In genomic region chr18:12394428-12394827, GRCh38 we compare ENCODE assay signal across 10 cellular contexts. TPM values are rescaled to one million over a fixed set of nuclear protein-coding genes. Genes with fewer than 3 reads are reported as not detected.
DNase-seq lines count a peak whose midpoint lies in the region; ATAC-seq and TF ChIP-seq lines count a peak whose summit lies in the region.
"Had no signal": no experiment of that assay in that cellular context is flagged by ENCODE, and none has a peak within 500 bp of the region (broad histone marks: within the 10 kb centered on the region; RNA-seq: fewer than 3 reads in every experiment).

No MANE protein-coding gene starts in this region.

- no peaks in the 10 kb centered on the region for H3F3A ChIP-seq in OCI-LY1 (ENCODE audit: insufficient read depth, low read length)

- H3K4me1 ChIP-seq in OCI-LY1 (ENCODE audit: insufficient read depth, low read length, severe bottlenecking): peaks cover 9% of the 10 kb centered on the region
- H3K4me1 ChIP-seq in ascending aorta: no peaks in the 10 kb centered on the region

- no peak overlapping the region for H3K4me3 Mint-ChIP-seq in activated naive CD4-positive, alpha-beta T cell treated with anti-CD3 and anti-CD28 coated beads, Interleukin-2, amount 10 ng/mL, durations not matched to agents 7 days and 5 days
- H3K4me3 Mint-ChIP-seq in stimulated activated effector memory CD8-positive, alpha-beta T cell treated with anti-CD3 and anti-CD28 coated beads, Interleukin-12 subunit alpha, Interleukin-12 subunit beta, amount 100 ng/mL, for 72 hours: no peak overlapping the region
- H3K4me3 Mint-ChIP-seq: activated naive CD4-positive, alpha-beta T cell treated with anti-CD3 and anti-CD28 coated beads, Interleukin-2, amount 50 U/mL, for 24 hours had no signal

- H2AFZ ChIP-seq in OCI-LY1 (ENCODE audit: low read length): no peak overlapping the region

- no peak overlapping the region for H3K9ac ChIP-seq in OCI-LY1 (ENCODE audit: low read length)

- no peaks in the 10 kb centered on the region for H3K4me1 Mint-ChIP-seq in activated naive CD4-positive, alpha-beta T cell treated with anti-CD3 and anti-CD28 coated beads, Interleukin-2, amount 10 ng/mL, durations not matched to agents 7 days and 5 days
- no peaks in the 10 kb centered on the region for H3K4me1 Mint-ChIP-seq in stimulated activated effector memory CD8-positive, alpha-beta T cell treated with anti-CD3 and anti-CD28 coated beads, Interleukin-12 subunit alpha, Interleukin-12 subunit beta, amount 100 ng/mL, for 72 hours
- H3K4me1 Mint-ChIP-seq: activated naive CD4-positive, alpha-beta T cell treated with anti-CD3 and anti-CD28 coated beads, Interleukin-2, amount 50 U/mL, for 24 hours had no signal

- no peak overlapping the region for H3K4me2 ChIP-seq in OCI-LY1 (ENCODE audit: low read length)

- no peak overlapping the region for H3K27ac ChIP-seq in OCI-LY1 (ENCODE audit: low read depth, low read length, poor library complexity, severe bottlenecking)
- no peak overlapping the region for H3K27ac ChIP-seq in ascending aorta

- H3K36me3 ChIP-seq in OCI-LY1 (ENCODE audit: insufficient read depth, low read length) (no peaks in the 10 kb centered on the region), ascending aorta (no peaks in the 10 kb centered on the region)

- no peaks in the 10 kb centered on the region for H3K36me3 Mint-ChIP-seq in activated naive CD4-positive, alpha-beta T cell treated with anti-CD3 and anti-CD28 coated beads, Interleukin-2, amount 10 ng/mL, durations not matched to agents 7 days and 5 days
- no peaks in the 10 kb centered on the region for H3K36me3 Mint-ChIP-seq in activated naive CD4-positive, alpha-beta T cell treated with anti-CD3 and anti-CD28 coated beads, Interleukin-2, amount 50 U/mL, for 72 hours
- no peaks in the 10 kb centered on the region for H3K36me3 Mint-ChIP-seq in stimulated activated effector memory CD8-positive, alpha-beta T cell treated with anti-CD3 and anti-CD28 coated beads, Interleukin-12 subunit alpha, Interleukin-12 subunit beta, amount 100 ng/mL, for 72 hours
- H3K36me3 Mint-ChIP-seq: activated naive CD4-positive, alpha-beta T cell treated with anti-CD3 and anti-CD28 coated beads, Interleukin-2, amount 50 U/mL, for 24 hours had no signal

- peak; percentile 81 for TF ChIP-seq CTCF in OCI-LY1 (IDR thresholded peaks at IDR 0.05; ENCODE audit: low read length)
- peak; percentile 61 for TF ChIP-seq CTCF in epithelial cell of proximal tubule (conservative IDR thresholded peaks at IDR 0.05; ENCODE audit: low read depth, low read length)
- TF ChIP-seq CTCF in ascending aorta (IDR thresholded peaks at IDR 0.05): peak in 1 of 3 experiments; percentile 5

- intact Hi-C loops in ascending aorta (cut with DNase I): loop anchor here (5.0 kb wide), 1 partner anchor 68 kb away; no protein-coding TSS in a partner anchor

- H3K9me3 ChIP-seq in OCI-LY1 (ENCODE audit: low read length): no peaks in the 10 kb centered on the region
- no peaks in the 10 kb centered on the region for H3K9me3 ChIP-seq in ascending aorta

- no peaks in the 10 kb centered on the region for H3K9me3 Mint-ChIP-seq in activated naive CD4-positive, alpha-beta T cell treated with anti-CD3 and anti-CD28 coated beads, Interleukin-2, amount 10 ng/mL, durations not matched to agents 7 days and 5 days
- H3K9me3 Mint-ChIP-seq in activated naive CD4-positive, alpha-beta T cell treated with anti-CD3 and anti-CD28 coated beads, Interleukin-2, amount 50 U/mL, for 72 hours: no peaks in the 10 kb centered on the region
- no peaks in the 10 kb centered on the region for H3K9me3 Mint-ChIP-seq in stimulated activated effector memory CD8-positive, alpha-beta T cell treated with anti-CD3 and anti-CD28 coated beads, Interleukin-12 subunit alpha, Interleukin-12 subunit beta, amount 100 ng/mL, for 72 hours
- H3K9me3 Mint-ChIP-seq: activated naive CD4-positive, alpha-beta T cell treated with anti-CD3 and anti-CD28 coated beads, Interleukin-2, amount 50 U/mL, for 24 hours had no signal

- H3K27ac Mint-ChIP-seq in activated naive CD4-positive, alpha-beta T cell treated with anti-CD3 and anti-CD28 coated beads, Interleukin-2, amount 10 ng/mL, durations not matched to agents 7 days and 5 days: no peak overlapping the region
- no peak overlapping the region for H3K27ac Mint-ChIP-seq in activated naive CD4-positive, alpha-beta T cell treated with anti-CD3 and anti-CD28 coated beads, Interleukin-2, amount 50 U/mL, for 72 hours
- no peak overlapping the region for H3K27ac Mint-ChIP-seq in stimulated activated effector memory CD8-positive, alpha-beta T cell treated with anti-CD3 and anti-CD28 coated beads, Interleukin-12 subunit alpha, Interleukin-12 subunit beta, amount 100 ng/mL, for 72 hours
- H3K27ac Mint-ChIP-seq: activated naive CD4-positive, alpha-beta T cell treated with anti-CD3 and anti-CD28 coated beads, Interleukin-2, amount 50 U/mL, for 24 hours had no signal

- H3K27me3 Mint-ChIP-seq in activated naive CD4-positive, alpha-beta T cell treated with anti-CD3 and anti-CD28 coated beads, Interleukin-2, amount 10 ng/mL, durations not matched to agents 7 days and 5 days: peaks cover 39% of the 10 kb centered on the region

- DNase-seq in activated naive CD4-positive, alpha-beta T cell treated with anti-CD3 and anti-CD28 coated beads, Interleukin-2, amount 10 ng/mL, durations not matched to agents 7 days and 5 days: peak; percentile 29
- no peak for DNase-seq in activated naive CD4-positive, alpha-beta T cell treated with anti-CD3 and anti-CD28 coated beads, Interleukin-2, amount 50 U/mL, for 72 hours (ENCODE audit: low spot score in 2 of 2)
- no peak for DNase-seq in epithelial cell of proximal tubule (ENCODE audit: low read depth)
- no peak for DNase-seq in stimulated activated effector memory CD8-positive, alpha-beta T cell treated with anti-CD3 and anti-CD28 coated beads, Interleukin-12 subunit alpha, Interleukin-12 subunit beta, amount 100 ng/mL, for 72 hours (ENCODE audit: low spot score in 2 of 2)
- DNase-seq in ascending aorta (ENCODE audit: low spot score in 2 of 2): no peak
- DNase-seq in dedifferentiated amniotic fluid mesenchymal stem cell (ENCODE audit: extremely low spot score): no peak
- DNase-seq: NK-92 treated with Interleukin-12 subunit alpha and Interleukin-12 subunit beta, amount 100 ng/mL, for 24 hours had no signal

- no peaks in the 10 kb centered on the region for H4K20me1 ChIP-seq in OCI-LY1 (ENCODE audit: insufficient read depth, low read length)

- H3K4me3 ChIP-seq in OCI-LY1 (ENCODE audit: low read depth, low read length, poor library complexity, severe bottlenecking) (no peak overlapping the region), epithelial cell of proximal tubule (ENCODE audit: low read depth, low read length) (no peak overlapping the region), ascending aorta (no peak overlapping the region)

- H3K79me2 ChIP-seq in OCI-LY1 (ENCODE audit: insufficient read depth, low read length): no peaks in the 10 kb centered on the region

- H3K9me2 ChIP-seq in OCI-LY1 (ENCODE audit: low read depth, low read length): no peaks in the 10 kb centered on the region

- CTCF ChIA-PET in activated naive CD4-positive, alpha-beta T cell treated with anti-CD3 and anti-CD28 coated beads, Interleukin-2, amount 10 ng/mL, durations not matched to agents 7 days and 5 days (lab: Charles Lee): interaction anchor here (0.9 to 4.1 kb wide), 5 partner anchors 12 to 540 kb away, joined by 3 to 29 read pairs (median 4); partner anchors contain the start of gene SPIRE1

- no peak for ATAC-seq in activated naive CD4-positive, alpha-beta T cell treated with anti-CD3 and anti-CD28 coated beads, Interleukin-2, amount 50 U/mL, for 72 hours
- ATAC-seq in stimulated activated effector memory CD8-positive, alpha-beta T cell treated with anti-CD3 and anti-CD28 coated beads, Interleukin-12 subunit alpha, Interleukin-12 subunit beta, amount 100 ng/mL, for 72 hours: peak; percentile 42
- no peak for ATAC-seq in GM18909 (IDR thresholded peaks at IDR 0.05; ENCODE audit: poor library complexity, unreplicated experiment)

- no peaks in the 10 kb centered on the region for H3K27me3 ChIP-seq in OCI-LY1 (ENCODE audit: insufficient read depth, low read length)
- no peaks in the 10 kb centered on the region for H3K27me3 ChIP-seq in ascending aorta

RNA-seq across cellular contexts. Expression of gene PRELID3A, which starts 13.3 kb away (rescaled TPM):
- total RNA-seq in activated naive CD4-positive, alpha-beta T cell treated with anti-CD3 and anti-CD28 coated beads, Interleukin-2, amount 50 U/mL, for 72 hours: 1 to 10 TPM; 1.2 to 5.0 TPM
- 3.9 TPM in 2 replicates for total RNA-seq in epithelial cell of proximal tubule
- not detected for total RNA-seq in ascending aorta

RNA-seq across cellular contexts. Expression of gene AFG3L2, which starts 17.4 kb away (rescaled TPM):
- 10 to 100 TPM; 36.8 to 52.3 TPM for total RNA-seq in activated naive CD4-positive, alpha-beta T cell treated with anti-CD3 and anti-CD28 coated beads, Interleukin-2, amount 50 U/mL, for 72 hours
- total RNA-seq in epithelial cell of proximal tubule (41.3 and 52.8 TPM in 2 replicates), ascending aorta (31.5 TPM)
